9 cellular contexts compared by ENCODE assay signal in genomic region chr6:104711371-104711770, GRCh38.
DNase-seq lines count a peak whose midpoint lies in the region; ATAC-seq and FAIRE-seq lines count a peak whose summit lies in the region.
"Had no signal": no experiment of that assay in that cellular context is flagged by ENCODE, and none has a peak within 500 bp of the region (broad histone marks: within the 10 kb centered on the region; RNA-seq: fewer than 3 reads in every experiment).

No MANE protein-coding gene starts in this region.

- no peak overlapping the region for H3K4me3 ChIP-seq in small intestine (ENCODE audit: low read depth in 1 of 2, low read length in 2 of 2)
- H3K4me3 ChIP-seq in effector memory CD4-positive, alpha-beta T cell (ENCODE audit: insufficient read depth, low read depth, low read length, poor library complexity, severe bottlenecking): no peak overlapping the region

- WGBS in small intestine, 3 donors: 39 to 54% (median 48%) methylated on average over 4 of the region's 4 CpGs

- no peaks in the 10 kb centered on the region for H3K9me3 ChIP-seq in small intestine (ENCODE audit: control insufficient read depth, low read depth)
- no peaks in the 10 kb centered on the region for H3K9me3 ChIP-seq in effector memory CD4-positive, alpha-beta T cell (ENCODE audit: control insufficient read depth, low read length)

- H3K4me1 ChIP-seq in small intestine (ENCODE audit: control insufficient read depth in 2 of 2, insufficient read depth in 1 of 2, low read depth in 1 of 2, low read length in 1 of 2): no peaks in the 10 kb centered on the region
- H3K4me1 ChIP-seq in effector memory CD4-positive, alpha-beta T cell (ENCODE audit: control insufficient read depth, insufficient read depth, low read length, poor library complexity, severe bottlenecking): no peaks in the 10 kb centered on the region

- H3K36me3 ChIP-seq in small intestine (ENCODE audit: control insufficient read depth in 2 of 2, insufficient read depth in 2 of 2, low read length in 2 of 2): no peaks in the 10 kb centered on the region
- no peaks in the 10 kb centered on the region for H3K36me3 ChIP-seq in effector memory CD4-positive, alpha-beta T cell (ENCODE audit: control insufficient read depth, insufficient read depth, low read length)

- peak; percentile 69 for DNase-seq in HuH-7 (ENCODE audit: low spot score)
- DNase-seq in NOMO-1 treated with DMSO at 0.1 percent for 48 hours (lab: John Stamatoyannopoulos, UW; ENCODE audit: unreplicated experiment): peak; percentile 83
- peak; percentile 11 for DNase-seq in small intestine
- no peak for DNase-seq in effector memory CD4-positive, alpha-beta T cell
- DNase-seq in GDM1 (lab: John Stamatoyannopoulos, UW): no peak
- DNase-seq in iPS-NIHi11 (ENCODE audit: low spot score): no peak
- DNase-seq: activated CD4-positive, alpha-beta T cell treated with anti-CD3 and anti-CD28 coated beads for 36 hours had no signal

- no peak for FAIRE-seq in small intestine (lab: Jason Lieb, UNC)
- FAIRE-seq: colon had no signal

- peak; percentile 90 for ATAC-seq in esophagus mucosa
- ATAC-seq: activated CD4-positive, alpha-beta T cell treated with anti-CD3 and anti-CD28 coated beads for 36 hours had no signal

- H3K27me3 ChIP-seq in small intestine (ENCODE audit: control insufficient read depth in 2 of 2, insufficient read depth in 2 of 2, low read length in 2 of 2): no peaks in the 10 kb centered on the region
- no peaks in the 10 kb centered on the region for H3K27me3 ChIP-seq in effector memory CD4-positive, alpha-beta T cell (replicated peaks; ENCODE audit: control insufficient read depth, insufficient read depth, low read length, poor library complexity, severe bottlenecking)

- H3K27ac ChIP-seq in small intestine (ENCODE audit: low read depth in 1 of 2, low read length in 1 of 2): no peak overlapping the region
- H3K27ac ChIP-seq in effector memory CD4-positive, alpha-beta T cell (ENCODE audit: insufficient read depth, low read length, poor library complexity, severe bottlenecking): no peak overlapping the region

Comparison
In these comparisons a context has a peak if more than half of its experiments do, and no peak if none do; other contexts are left out.
1. DNase-seq: peak in HuH-7 (single experiment), NOMO-1 treated with DMSO at 0.1 percent for 48 hours (single experiment) and small intestine (single experiment); none in effector memory CD4-positive, alpha-beta T cell (0 of 3), GDM1 (single experiment) and iPS-NIHi11 (single experiment).